1 cellular context compared by ENCODE assay signal in genomic region chr16:57235128-57236092, GRCh38.
TF ChIP-seq lines count a peak whose summit lies in the region.

No MANE protein-coding gene starts in this region.

TF ChIP-seq in SK-N-SH treated with all-trans-retinoic acid at 6 μM for 48 hours, 23 proteins besides CTCF, POLR2A, EP300 and RAD21 (continued from another document):
- TF ChIP-seq PATZ1 (CRISPR knock-in tag; IDR thresholded peaks at IDR 0.05; ENCODE audit: borderline replicate concordance): no peak
- no peak for TF ChIP-seq RARB (CRISPR knock-in tag; IDR thresholded peaks at IDR 0.05)
